9 cellular contexts compared by ENCODE assay signal in genomic region chr17:998111-998510, GRCh38. TPM values are rescaled to one million over a fixed set of nuclear protein-coding genes. Genes with fewer than 3 reads are reported as not detected.
DNase-seq lines count a peak whose midpoint lies in the region; ATAC-seq and TF ChIP-seq lines count a peak whose summit lies in the region.
"Had no signal": no experiment of that assay in that cellular context is flagged by ENCODE, and none has a peak within 500 bp of the region (broad histone marks: within the 10 kb centered on the region; RNA-seq: fewer than 3 reads in every experiment).

No MANE protein-coding gene starts in this region.

- H3K4me2 ChIP-seq in HCT116 (ENCODE audit: low read length) = peak overlapping the region; percentile 79

- intact Hi-C loops in A673 (cut with micrococcal nuclease; ENCODE audit: unreplicated experiment) = loop anchor here (5.0 kb wide), 1 partner anchor 201 kb away; no protein-coding TSS in a partner anchor
- intact Hi-C loops in HCT116 (cut with micrococcal nuclease) = loop anchor here (5.0 kb wide), 2 partner anchors 586 to 856 kb away; a partner anchor contains a TSS
- intact Hi-C loops in ascending aorta (cut with DNase I) = loop anchor here (5.0 kb wide), 1 partner anchor 206 kb away; no protein-coding TSS in a partner anchor
- intact Hi-C loops in lower lobe of right lung (cut with DNase I) = no loop called here

- DNase-seq in A673 (ENCODE audit: low spot score) (no peak), HCT116 (ENCODE audit: low read depth, low spot score) (no peak), ascending aorta (ENCODE audit: low spot score in 2 of 2) (no peak), lower lobe of right lung (no peak), DMS 273 (lab: John Stamatoyannopoulos, UW; ENCODE audit: unreplicated experiment) (no peak), NCI-H510A treated with DMSO at 0.1 percent for 48 hours (lab: John Stamatoyannopoulos, UW) (no peak)
- no peak for DNase-seq in activated effector memory CD4-positive, alpha-beta T cell treated with Interleukin-2 at 50 U/mL for 16 hours
- DNase-seq: NCI-H345 had no signal

- POLR2A ChIA-PET in A673 (lab: Charles Lee; ENCODE audit: low non-redundant PET) = no interaction called here
- POLR2A ChIA-PET in HCT116 (lab: Charles Lee) = no interaction called here

- H3K9ac ChIP-seq in HCT116 (ENCODE audit: low read length) = peak overlapping the region; percentile 99

- TF ChIP-seq RAD21 in HCT116 (IDR thresholded peaks at IDR 0.05; ENCODE audit: low read depth) = no peak

- no peak overlapping the region for H3K27ac ChIP-seq in A673 (ENCODE audit: low read depth, low read length, poor library complexity, severe bottlenecking)
- no peak overlapping the region for H3K27ac ChIP-seq in HCT116 (ENCODE audit: low read depth, low read length)
- no peak overlapping the region for H3K27ac ChIP-seq in ascending aorta
- H3K27ac ChIP-seq in lower lobe of right lung = no peak overlapping the region

- H3K79me2 ChIP-seq in HCT116 (ENCODE audit: insufficient read depth, low read length) = peaks cover 34% of the 10 kb centered on the region

- no peak for ATAC-seq in HCT116
- ATAC-seq in lower lobe of right lung = no peak
- ATAC-seq in GM18868 (IDR thresholded peaks at IDR 0.05; ENCODE audit: unreplicated experiment) = no peak

- H2AFZ ChIP-seq in HCT116 (ENCODE audit: low read depth, low read length, poor library complexity, severe bottlenecking) = no peak overlapping the region

- TF ChIP-seq CTCF in A673 (conservative IDR thresholded peaks at IDR 0.05; ENCODE audit: low read depth, low read length) (no peak), HCT116 (IDR thresholded peaks at IDR 0.05 in 2 of 3, conservative IDR thresholded peaks at IDR 0.05 in 1 of 3; ENCODE audit: borderline replicate concordance in 1 of 3, insufficient read depth in 1 of 3, low read depth in 2 of 3, low read length in 2 of 3) (no peak), ascending aorta (IDR thresholded peaks at IDR 0.05) (no peak), lower lobe of right lung (IDR thresholded peaks at IDR 0.05) (no peak)

- TF ChIP-seq POLR2A in HCT116 (IDR thresholded peaks at IDR 0.05; ENCODE audit: borderline replicate concordance, extremely low read depth, insufficient read depth, insufficient read length) = no peak

- H3K4me3 ChIP-seq in A673 (ENCODE audit: low read depth, low read length, poor library complexity, severe bottlenecking) (peak overlapping the region; percentile 82), HCT116 (replicated peaks in 1 of 2; ENCODE audit: low read depth in 1 of 2, low read length in 2 of 2) (peak overlapping the region; percentile 99 to 100), ascending aorta (peak overlapping the region; percentile 83 to 86), lower lobe of right lung (peak overlapping the region; percentile 100)

- BruUV-seq in A673 (replicated peaks; lab: Mats Ljungman, UMichigan) (no TSS peak), HCT116 (replicated peaks; lab: Mats Ljungman, UMichigan) (no TSS peak)

- H3K27me3 ChIP-seq in A673 (replicated peaks; ENCODE audit: insufficient read depth, low read depth, low read length, poor library complexity) (no peaks in the 10 kb centered on the region), HCT116 (ENCODE audit: insufficient read depth, low read length) (no peaks in the 10 kb centered on the region), ascending aorta (no peaks in the 10 kb centered on the region), lower lobe of right lung (ENCODE audit: low read depth) (no peaks in the 10 kb centered on the region)

- CTCF ChIA-PET in A673 (lab: Charles Lee) = no interaction called here
- CTCF ChIA-PET in HCT116 (lab: Charles Lee) = interaction anchor here (2.4 to 2.9 kb wide), 2 partner anchors 17 to 58 kb away, joined by 14 to 29 read pairs; partner anchors contain the start of gene NXN

- H3K9me2 ChIP-seq in HCT116 (ENCODE audit: insufficient read depth) = no peaks in the 10 kb centered on the region

- RAD21 ChIA-PET in HCT116 (lab: Charles Lee; ENCODE audit: low non-redundant PET in 1 of 2, low total read pairs in 2 of 2, uncharacterized antibody in 2 of 2, unreplicated experiment in 2 of 2) = no interaction called here

- H3K4me1 ChIP-seq in A673 (ENCODE audit: insufficient read depth, low read length, poor library complexity, severe bottlenecking) = peaks cover 6% of the 10 kb centered on the region
- H3K4me1 ChIP-seq in HCT116 (ENCODE audit: control insufficient read depth in 1 of 2, insufficient read depth in 2 of 2, low read length in 2 of 2) = peaks cover 8 to 19% of the 10 kb centered on the region in 2 experiments; a peak in 3 of 4 replicates
- peaks cover 28 to 42% of the 10 kb centered on the region in 2 donors for H3K4me1 ChIP-seq in ascending aorta
- H3K4me1 ChIP-seq in lower lobe of right lung = peaks cover 63% of the 10 kb centered on the region

- H3K9me3 ChIP-seq in A673 (ENCODE audit: low read depth, low read length, poor library complexity, severe bottlenecking) (no peaks in the 10 kb centered on the region), HCT116 (ENCODE audit: control insufficient read depth in 1 of 2, insufficient read depth in 1 of 2, low read depth in 1 of 2, low read length in 2 of 2) (peaks cover 0 to 7% of the 10 kb centered on the region in 2 experiments; a peak in 1 of 4 replicates), ascending aorta (no peaks in the 10 kb centered on the region), lower lobe of right lung (no peaks in the 10 kb centered on the region)

- peaks cover 4% of the 10 kb centered on the region; the same call in 1 of the 2 replicates for H4K20me1 ChIP-seq in HCT116 (ENCODE audit: insufficient read depth)

- peaks cover 37% of the 10 kb centered on the region for H3K36me3 ChIP-seq in A673 (ENCODE audit: insufficient read depth, low read length, poor library complexity, severe bottlenecking)
- H3K36me3 ChIP-seq in HCT116 (ENCODE audit: control insufficient read depth in 1 of 2, insufficient read depth in 2 of 2, low read length in 2 of 2) = peaks cover 21 to 29% of the 10 kb centered on the region in 2 experiments
- peaks cover 7 to 23% of the 10 kb centered on the region in 2 donors for H3K36me3 ChIP-seq in ascending aorta
- peaks cover 40% of the 10 kb centered on the region for H3K36me3 ChIP-seq in lower lobe of right lung

TF ChIP-seq in HCT116, 20 proteins besides CTCF, POLR2A, EP300 and RAD21 (continues in another document):
- no peak for TF ChIP-seq SP1 (IDR thresholded peaks at IDR 0.05; ENCODE audit: low read depth)
- TF ChIP-seq CEBPB (IDR thresholded peaks at IDR 0.05; ENCODE audit: low read depth) = no peak
- TF ChIP-seq POLR2AphosphoS5 (IDR thresholded peaks at IDR 0.05; ENCODE audit: low read depth, low read length) = no peak
- TF ChIP-seq ZNF274 (IDR thresholded peaks at IDR 0.05; ENCODE audit: low read depth, low read length) = no peak
- TF ChIP-seq REST (IDR thresholded peaks at IDR 0.05; ENCODE audit: low read depth) = no peak
- TF ChIP-seq SRF (IDR thresholded peaks at IDR 0.05; ENCODE audit: low read depth) = no peak
- TF ChIP-seq EGR1 (IDR thresholded peaks at IDR 0.05; ENCODE audit: low read depth) = no peak
- no peak for TF ChIP-seq EZH2phosphoT487 (IDR thresholded peaks at IDR 0.05; ENCODE audit: borderline replicate concordance)
- no peak for TF ChIP-seq FOSL1 (IDR thresholded peaks at IDR 0.05; ENCODE audit: low read depth)
- TF ChIP-seq JUND (IDR thresholded peaks at IDR 0.05) = no peak
- TF ChIP-seq TCF7L2 (IDR thresholded peaks at IDR 0.05; ENCODE audit: borderline replicate concordance, extremely low read depth, insufficient read depth, insufficient read length) = no peak

RNA-seq across cellular contexts. Expression of gene TIMM22, which starts 1.2 kb away (rescaled TPM):
- 20.0 and 21.8 TPM in 2 replicates for total RNA-seq in A673 (2021)
- 14.0 TPM for total RNA-seq in HCT116 (2021; ENCODE audit: unreplicated experiment)
- 8.4 and 9.6 TPM in 2 replicates for polyA plus RNA-seq in HCT116 (2012)
- 12.1 TPM for total RNA-seq in ascending aorta
- 9.1 TPM for total RNA-seq in lower lobe of right lung

RNA-seq across cellular contexts. Expression of gene NXN, which starts 18.5 kb away (rescaled TPM):
- total RNA-seq in A673 (2021) (6.0 and 9.8 TPM in 2 replicates), HCT116 (2021; ENCODE audit: unreplicated experiment) (83.7 TPM), ascending aorta (67.3 TPM), lower lobe of right lung (42.6 TPM)
- 60.7 and 64.7 TPM in 2 replicates for polyA plus RNA-seq in HCT116 (2012)
